22 cellular contexts compared by ENCODE assay signal in the genomic region with DNA sequence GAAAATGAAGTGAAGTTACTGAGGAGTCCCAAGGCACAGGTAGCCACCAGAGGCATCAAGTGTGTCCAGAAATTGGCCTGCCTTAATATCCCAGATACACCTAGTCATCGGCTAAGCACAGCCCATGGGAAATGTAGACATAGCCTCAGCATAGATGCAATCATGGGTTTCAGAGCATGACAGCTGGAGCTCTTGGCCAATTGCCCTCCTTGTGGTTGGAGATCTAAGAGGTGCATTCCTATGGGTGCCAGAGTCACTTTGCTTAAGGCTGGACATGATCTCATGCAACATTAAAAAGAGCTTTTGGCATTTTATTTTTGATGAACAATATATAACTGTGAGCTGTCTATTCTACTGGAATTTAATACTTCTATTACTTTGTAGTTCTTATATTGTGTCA.
DNase-seq lines count a peak whose midpoint lies in the region; ATAC-seq and TF ChIP-seq lines count a peak whose summit lies in the region.
"Had no signal": no experiment of that assay in that cellular context is flagged by ENCODE, and none has a peak within 500 bp of the region (broad histone marks: within the 10 kb centered on the region; RNA-seq: fewer than 3 reads in every experiment).

No MANE protein-coding gene starts in this region.

- CTCF ChIA-PET in activated CD4-positive, alpha-beta memory T cell treated with anti-CD3 and anti-CD28 coated beads, Interleukin-2, amount 10 ng/mL, durations not matched to agents 7 days and 5 days (lab: Charles Lee): no interaction called here
- CTCF ChIA-PET in SK-N-SH (lab: Yijun Ruan, JAX): interaction anchor here (1.7 kb wide), 1 partner anchor 12 kb away, joined by 5 read pairs; no protein-coding TSS in a partner anchor

- H3K79me2 ChIP-seq in SK-N-SH (ENCODE audit: insufficient read depth): no peaks in the 10 kb centered on the region

- POLR2A ChIA-PET in activated CD4-positive, alpha-beta memory T cell treated with anti-CD3 and anti-CD28 coated beads, Interleukin-2, amount 10 ng/mL, durations not matched to agents 7 days and 5 days (lab: Charles Lee): no interaction called here
- POLR2A ChIA-PET in SK-N-SH (lab: Yijun Ruan, JAX): no interaction called here

- no peak overlapping the region for H3K27ac ChIP-seq in SK-N-SH (ENCODE audit: low read depth in 2 of 2, low read length in 1 of 2)
- H3K27ac ChIP-seq: heart right ventricle, pancreas, sigmoid colon, transverse colon, VCaP had no signal

- H3F3A ChIP-seq in SK-N-SH (replicated peaks; ENCODE audit: insufficient read depth): no peaks in the 10 kb centered on the region

- H3K4me1 ChIP-seq in SK-N-SH (ENCODE audit: control insufficient read depth in 1 of 2, insufficient read depth in 2 of 2, low read depth in 1 of 2, low read length in 1 of 2): no peaks in the 10 kb centered on the region
- H3K4me1 ChIP-seq: heart right ventricle, pancreas, sigmoid colon, transverse colon had no signal

- TF ChIP-seq EP300 in SK-N-SH (IDR thresholded peaks at IDR 0.05; ENCODE audit: borderline replicate concordance in 1 of 2, low read depth in 1 of 2, low read length in 1 of 2): no peak

- no peak overlapping the region for H2AFZ ChIP-seq in SK-N-SH (ENCODE audit: low read depth)

- H3K4me3 ChIP-seq in choroid plexus epithelial cell (ENCODE audit: low read depth, low read length) (no peak overlapping the region), SK-N-SH (ENCODE audit: low read depth in 2 of 2, low read length in 1 of 2) (no peak overlapping the region)
- H3K4me3 ChIP-seq: heart right ventricle, pancreas, sigmoid colon, transverse colon had no signal

- H3K27me3 ChIP-seq in SK-N-SH (ENCODE audit: insufficient read depth): no peaks in the 10 kb centered on the region
- H3K27me3 ChIP-seq: heart right ventricle, pancreas, sigmoid colon, transverse colon had no signal

- no peaks in the 10 kb centered on the region for H3K9me3 ChIP-seq in SK-N-SH
- H3K9me3 ChIP-seq: Caco-2, pancreas, sigmoid colon, transverse colon had no signal

- peak; percentile 3 for DNase-seq in HPDE6-E6E7 (ENCODE audit: extremely low spot score)
- peak; percentile 16 for DNase-seq in RPMI7951 (ENCODE audit: low read depth)
- DNase-seq in choroid plexus epithelial cell (ENCODE audit: low read depth): peak; percentile 39
- peak; percentile 89 for DNase-seq in renal cortical epithelial cell (ENCODE audit: low read depth)
- DNase-seq in activated CD4-positive, alpha-beta memory T cell treated with anti-CD3 and anti-CD28 coated beads, Interleukin-2, amount 10 ng/mL, durations not matched to agents 7 days and 5 days: no peak
- DNase-seq in SK-N-SH: no peak
- DNase-seq in natural killer cell: no peak
- DNase-seq: anterior cingulate cortex; Caco-2; effector CD8-positive, alpha-beta T cell; heart right ventricle; naive thymus-derived CD8-positive, alpha-beta T cell; NCI-H1694 treated with DMSO at 0.1 percent for 48 hours; pancreas; Right ventricle myocardium superior; sigmoid colon; stimulated activated CD4-positive, alpha-beta T cell treated with anti-CD3 and anti-CD28 coated beads, Interleukin-1b, Interleukin-23, amount 100 ng/mL, for 48 hours; stimulated activated naive CD8-positive, alpha-beta T cell treated with anti-CD3 and anti-CD28 coated beads, Interleukin-15, Interleukin-2, amounts not matched to agents 100 U/mL and 50 U/mL, for 24 hours; T-cell; transverse colon had no signal

- no peaks in the 10 kb centered on the region for H3K9me2 ChIP-seq in SK-N-SH

- H3K36me3 ChIP-seq in SK-N-SH (replicated peaks in 1 of 2; ENCODE audit: control insufficient read depth in 1 of 2, insufficient read depth in 2 of 2, low read length in 1 of 2): no peaks in the 10 kb centered on the region
- H3K36me3 ChIP-seq: heart right ventricle, pancreas, sigmoid colon, transverse colon had no signal

- H3K4me3 Mint-ChIP-seq in activated CD4-positive, alpha-beta memory T cell treated with anti-CD3 and anti-CD28 coated beads, Interleukin-2, amount 10 ng/mL, durations not matched to agents 7 days and 5 days: no peak overlapping the region
- no peak overlapping the region for H3K4me3 Mint-ChIP-seq in natural killer cell
- H3K4me3 Mint-ChIP-seq: naive thymus-derived CD8-positive, alpha-beta T cell; T-cell had no signal

- TF ChIP-seq RAD21 in SK-N-SH (IDR thresholded peaks at IDR 0.05; ENCODE audit: low read length): no peak

- no peak overlapping the region for H3K4me2 ChIP-seq in SK-N-SH

- 80% methylated on average over 1 of the region's 1 CpG for WGBS in SK-N-SH (ENCODE audit: low lambda C conversion rate)

- H3K4me1 Mint-ChIP-seq in activated CD4-positive, alpha-beta memory T cell treated with anti-CD3 and anti-CD28 coated beads, Interleukin-2, amount 10 ng/mL, durations not matched to agents 7 days and 5 days: no peaks in the 10 kb centered on the region
- no peaks in the 10 kb centered on the region for H3K4me1 Mint-ChIP-seq in natural killer cell
- H3K4me1 Mint-ChIP-seq: naive thymus-derived CD8-positive, alpha-beta T cell; T-cell had no signal

- ATAC-seq in HG02981 (IDR thresholded peaks at IDR 0.05; ENCODE audit: unreplicated experiment): no peak
- no peak for ATAC-seq in natural killer cell
- ATAC-seq: heart right ventricle; naive thymus-derived CD8-positive, alpha-beta T cell; pancreas; stimulated activated naive CD8-positive, alpha-beta T cell treated with anti-CD3 and anti-CD28 coated beads, Interleukin-15, Interleukin-2, amounts not matched to agents 100 U/mL and 50 U/mL, for 24 hours; T-cell had no signal

- no peak overlapping the region for H3K9ac ChIP-seq in SK-N-SH

- no peaks in the 10 kb centered on the region for H4K20me1 ChIP-seq in SK-N-SH (ENCODE audit: insufficient read depth)

- H3K27me3 Mint-ChIP-seq in activated CD4-positive, alpha-beta memory T cell treated with anti-CD3 and anti-CD28 coated beads, Interleukin-2, amount 10 ng/mL, durations not matched to agents 7 days and 5 days: no peaks in the 10 kb centered on the region
- no peaks in the 10 kb centered on the region for H3K27me3 Mint-ChIP-seq in natural killer cell (ENCODE audit: low read depth in 2 of 2)

- no peak for TF ChIP-seq CTCF in choroid plexus epithelial cell (conservative IDR thresholded peaks at IDR 0.05; ENCODE audit: low read depth, low read length)
- no peak for TF ChIP-seq CTCF in SK-N-SH (IDR thresholded peaks at IDR 0.05)
- no peak for TF ChIP-seq CTCF in natural killer cell (IDR thresholded peaks at IDR 0.05)

- H3K27ac Mint-ChIP-seq in activated CD4-positive, alpha-beta memory T cell treated with anti-CD3 and anti-CD28 coated beads, Interleukin-2, amount 10 ng/mL, durations not matched to agents 7 days and 5 days: no peak overlapping the region
- H3K27ac Mint-ChIP-seq in natural killer cell: no peak overlapping the region
- H3K27ac Mint-ChIP-seq: naive thymus-derived CD8-positive, alpha-beta T cell; T-cell had no signal

- H3K36me3 Mint-ChIP-seq in activated CD4-positive, alpha-beta memory T cell treated with anti-CD3 and anti-CD28 coated beads, Interleukin-2, amount 10 ng/mL, durations not matched to agents 7 days and 5 days (ENCODE audit: low read depth): no peaks in the 10 kb centered on the region
- H3K36me3 Mint-ChIP-seq in natural killer cell: no peaks in the 10 kb centered on the region
- H3K36me3 Mint-ChIP-seq: naive thymus-derived CD8-positive, alpha-beta T cell; T-cell had no signal

- intact Hi-C loops in natural killer cell (cut with micrococcal nuclease): no loop called here

- no peaks in the 10 kb centered on the region for H3K9me3 Mint-ChIP-seq in activated CD4-positive, alpha-beta memory T cell treated with anti-CD3 and anti-CD28 coated beads, Interleukin-2, amount 10 ng/mL, durations not matched to agents 7 days and 5 days
- H3K9me3 Mint-ChIP-seq in natural killer cell: peaks cover 13 to 15% of the 10 kb centered on the region in 2 donors
- H3K9me3 Mint-ChIP-seq: naive thymus-derived CD8-positive, alpha-beta T cell; T-cell had no signal

TF ChIP-seq in SK-N-SH, 30 proteins besides CTCF, POLR2A, EP300 and RAD21 (continues in another document):
- TF ChIP-seq CHD2 (IDR thresholded peaks at IDR 0.05; ENCODE audit: low read length, partially characterized antibody): no peak
- TF ChIP-seq, protein P1, sequence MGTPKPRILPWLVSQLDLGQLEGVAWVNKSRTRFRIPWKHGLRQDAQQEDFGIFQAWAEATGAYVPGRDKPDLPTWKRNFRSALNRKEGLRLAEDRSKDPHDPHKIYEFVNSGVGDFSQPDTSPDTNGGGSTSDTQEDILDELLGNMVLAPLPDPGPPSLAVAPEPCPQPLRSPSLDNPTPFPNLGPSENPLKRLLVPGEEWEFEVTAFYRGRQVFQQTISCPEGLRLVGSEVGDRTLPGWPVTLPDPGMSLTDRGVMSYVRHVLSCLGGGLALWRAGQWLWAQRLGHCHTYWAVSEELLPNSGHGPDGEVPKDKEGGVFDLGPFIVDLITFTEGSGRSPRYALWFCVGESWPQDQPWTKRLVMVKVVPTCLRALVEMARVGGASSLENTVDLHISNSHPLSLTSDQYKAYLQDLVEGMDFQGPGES (IDR thresholded peaks at IDR 0.05; ENCODE audit: low read depth, low read length): no peak
- no peak for TF ChIP-seq TEAD4 (IDR thresholded peaks at IDR 0.05; ENCODE audit: borderline replicate concordance, insufficient read depth)
- TF ChIP-seq FOXM1 (IDR thresholded peaks at IDR 0.05; ENCODE audit: low read depth): no peak
- no peak for TF ChIP-seq FOXJ3 (CRISPR knock-in tag; IDR thresholded peaks at IDR 0.05)
- no peak for TF ChIP-seq EZH2phosphoT487 (IDR thresholded peaks at IDR 0.05; ENCODE audit: borderline replicate concordance, low read depth)
- no peak for TF ChIP-seq TCF12 (IDR thresholded peaks at IDR 0.05)

Comparison
In these comparisons a context has a peak if more than half of its experiments do, and no peak if none do; other contexts are left out.
1. DNase-seq: peak in HPDE6-E6E7 (single experiment), RPMI7951 (single experiment), choroid plexus epithelial cell (single experiment) and renal cortical epithelial cell (single experiment); none in activated CD4-positive, alpha-beta memory T cell treated with anti-CD3 and anti-CD28 coated beads, Interleukin-2, amount 10 ng/mL, durations not matched to agents 7 days and 5 days (single experiment), SK-N-SH (single experiment) and natural killer cell (single experiment).